ENCODE assay signal across 24 cellular contexts in genomic region chr3:11091791-11092190, GRCh38.
"Had no signal": no experiment of that assay in that cellular context is flagged by ENCODE, and none has a peak within 500 bp of the region (broad histone marks: within the 10 kb centered on the region; RNA-seq: fewer than 3 reads in every experiment).

No MANE protein-coding gene starts in this region.

- H3K79me2 ChIP-seq: hepatocyte had no signal

- DNase-seq: effector memory CD8-positive, alpha-beta T cell; erythroblast; foreskin fibroblast; gastrocnemius medialis; heart left ventricle; left lung; mesenchymal stem cell; midbrain; naive thymus-derived CD8-positive, alpha-beta T cell; nucleus accumbens; stimulated activated CD4-positive, alpha-beta T cell treated with anti-CD3 and anti-CD28 coated beads, Interleukin-2, amount 100 ng/mL, for 24 hours; stimulated activated CD4-positive, alpha-beta T cell treated with anti-CD3 and anti-CD28 coated beads, Interleukin-4, amount 100 ng/mL, for 24 hours; stimulated activated naive CD4-positive, alpha-beta T cell treated with Interleukin-2 at 50 U/mL for 16 hours; stomach; thyroid gland; trophoblast cell had no signal

- FAIRE-seq: endometrium had no signal

- H3K4me3 Mint-ChIP-seq: effector memory CD8-positive, alpha-beta T cell; naive thymus-derived CD8-positive, alpha-beta T cell; neural crest cell; stimulated activated effector memory CD8-positive, alpha-beta T cell treated with anti-CD3 and anti-CD28 coated beads, Interleukin-12 subunit alpha, Interleukin-12 subunit beta, amount 100 ng/mL, for 72 hours had no signal

- H3K27me3 ChIP-seq: hepatocyte, thyroid gland, vagina had no signal

- H3K27ac Mint-ChIP-seq: effector memory CD8-positive, alpha-beta T cell; naive thymus-derived CD8-positive, alpha-beta T cell; stimulated activated effector memory CD8-positive, alpha-beta T cell treated with anti-CD3 and anti-CD28 coated beads, Interleukin-12 subunit alpha, Interleukin-12 subunit beta, amount 100 ng/mL, for 72 hours had no signal

- H3K4me3 ChIP-seq: coronary artery, gastrocnemius medialis, heart left ventricle, hepatocyte, left lung, prostate gland, smooth muscle cell, stomach, thyroid gland, vagina had no signal

- H3K27ac ChIP-seq: hepatocyte, left lung, prostate gland, thyroid gland, vagina had no signal

- H3K4me1 ChIP-seq: prostate gland had no signal

- H3K36me3 ChIP-seq: gastrocnemius medialis, heart left ventricle, left lung, prostate gland, stomach, thyroid gland, vagina had no signal

- H3K9me3 ChIP-seq: gastrocnemius medialis, heart left ventricle, left lung, prostate gland, stomach, thyroid gland, vagina had no signal

- H3K4me2 ChIP-seq: hepatocyte had no signal

- ATAC-seq: effector memory CD8-positive, alpha-beta T cell; naive thymus-derived CD8-positive, alpha-beta T cell; stimulated activated effector memory CD8-positive, alpha-beta T cell treated with anti-CD3 and anti-CD28 coated beads, Interleukin-12 subunit alpha, Interleukin-12 subunit beta, amount 100 ng/mL, for 72 hours had no signal

- H3K9me3 Mint-ChIP-seq: effector memory CD8-positive, alpha-beta T cell; naive thymus-derived CD8-positive, alpha-beta T cell; stimulated activated effector memory CD8-positive, alpha-beta T cell treated with anti-CD3 and anti-CD28 coated beads, Interleukin-12 subunit alpha, Interleukin-12 subunit beta, amount 100 ng/mL, for 72 hours had no signal

- H3K36me3 Mint-ChIP-seq: naive thymus-derived CD8-positive, alpha-beta T cell; stimulated activated effector memory CD8-positive, alpha-beta T cell treated with anti-CD3 and anti-CD28 coated beads, Interleukin-12 subunit alpha, Interleukin-12 subunit beta, amount 100 ng/mL, for 72 hours had no signal

- H2AFZ ChIP-seq: hepatocyte had no signal
